ENCODE assay signal across 9 cellular contexts in the genomic region with DNA sequence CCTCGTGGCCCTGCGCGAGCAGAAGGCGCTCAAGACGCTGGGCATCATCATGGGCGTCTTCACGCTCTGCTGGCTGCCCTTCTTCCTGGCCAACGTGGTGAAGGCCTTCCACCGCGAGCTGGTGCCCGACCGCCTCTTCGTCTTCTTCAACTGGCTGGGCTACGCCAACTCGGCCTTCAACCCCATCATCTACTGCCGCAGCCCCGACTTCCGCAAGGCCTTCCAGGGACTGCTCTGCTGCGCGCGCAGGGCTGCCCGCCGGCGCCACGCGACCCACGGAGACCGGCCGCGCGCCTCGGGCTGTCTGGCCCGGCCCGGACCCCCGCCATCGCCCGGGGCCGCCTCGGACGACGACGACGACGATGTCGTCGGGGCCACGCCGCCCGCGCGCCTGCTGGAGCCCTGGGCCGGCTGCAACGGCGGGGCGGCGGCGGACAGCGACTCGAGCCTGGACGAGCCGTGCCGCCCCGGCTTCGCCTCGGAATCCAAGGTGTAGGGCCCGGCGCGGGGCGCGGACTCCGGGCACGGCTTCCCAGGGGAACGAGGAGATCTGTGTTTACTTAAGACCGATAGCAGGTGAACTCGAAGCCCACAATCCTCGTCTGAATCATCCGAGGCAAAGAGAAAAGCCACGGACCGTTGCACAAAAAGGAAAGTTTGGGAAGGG. TPM values are rescaled to one million over a fixed set of nuclear protein-coding genes. Genes with fewer than 3 reads are reported as not detected.
DNase-seq lines count a peak whose midpoint lies in the region; ATAC-seq and TF ChIP-seq lines count a peak whose summit lies in the region.
"Had no signal": no experiment of that assay in that cellular context is flagged by ENCODE, and none has a peak within 500 bp of the region (broad histone marks: within the 10 kb centered on the region; RNA-seq: fewer than 3 reads in every experiment).

No MANE protein-coding gene starts in this region.

- H3K27ac ChIP-seq in colonic mucosa (no peak overlapping the region), muscle layer of colon (ENCODE audit: low read depth, low read length) (no peak overlapping the region)
- H3K27ac ChIP-seq: KMS-11 had no signal

- H3K4me1 ChIP-seq in colonic mucosa (no peaks in the 10 kb centered on the region), muscle layer of colon (ENCODE audit: insufficient read depth, low read length) (no peaks in the 10 kb centered on the region)

- H3K9me3 ChIP-seq in colonic mucosa: no peaks in the 10 kb centered on the region
- H3K9me3 ChIP-seq in muscle layer of colon (ENCODE audit: low read length): no peaks in the 10 kb centered on the region

- H3K9ac ChIP-seq in colonic mucosa (ENCODE audit: low read depth in 2 of 2, low read length in 2 of 2) (peak overlapping the region in 1 of 2 donors; percentile 56), muscle layer of colon (ENCODE audit: low read length) (no peak overlapping the region)
- H3K9ac ChIP-seq: KMS-11 had no signal

- TF ChIP-seq CTCF in GM12865 (IDR thresholded peaks at IDR 0.05; ENCODE audit: insufficient read depth, low read depth, low read length, missing control alignments) (no peak), colonic mucosa (IDR thresholded peaks at IDR 0.05) (no peak)

- DNase-seq in GM12865 (ENCODE audit: low read depth) (peak; percentile 38), NCI-H69 (lab: John Stamatoyannopoulos, UW) (peak; percentile 69), colonic mucosa (peak; percentile 40), COLO829 (ENCODE audit: low spot score) (no peak), inferior parietal cortex (ENCODE audit: extremely low spot score) (no peak)

- ATAC-seq in HG02970 (IDR thresholded peaks at IDR 0.05; ENCODE audit: low FRiP score, unreplicated experiment) (no peak), HG03108 (IDR thresholded peaks at IDR 0.05; ENCODE audit: unreplicated experiment) (no peak)

- intact Hi-C loops in colonic mucosa (cut with DNase I): no loop called here

- H3K36me3 ChIP-seq in colonic mucosa (no peaks in the 10 kb centered on the region), muscle layer of colon (ENCODE audit: insufficient read depth, low read length) (no peaks in the 10 kb centered on the region)

- H3K4me3 ChIP-seq in GM12865 (ENCODE audit: low read depth, low read length) (peak overlapping the region; percentile 28), colonic mucosa (peak overlapping the region; percentile 20), muscle layer of colon (ENCODE audit: low read depth in 1 of 2, low read length in 2 of 2) (peak overlapping the region; percentile 42 to 45)

- peaks cover 34% of the 10 kb centered on the region for H3K27me3 ChIP-seq in colonic mucosa
- H3K27me3 ChIP-seq in muscle layer of colon (ENCODE audit: control insufficient read depth in 1 of 2, insufficient read depth in 2 of 2, low read length in 2 of 2): peaks cover 0 to 25% of the 10 kb centered on the region in 2 donors

RNA-seq across cellular contexts. Expression of gene ADRB1, which starts 1.5 kb away (rescaled TPM):
- under 1 TPM; 0.59 to 0.85 TPM for total RNA-seq in colonic mucosa

Comparison
In these comparisons a context has a peak if more than half of its experiments do, and no peak if none do; other contexts are left out.
1. DNase-seq: peak in GM12865 (single experiment), NCI-H69 (single experiment) and colonic mucosa (single experiment); none in COLO829 (single experiment) and inferior parietal cortex (single experiment).
2. Peak in every context shown above with its lines, with median percentiles within 50 percentile points of each other: H3K4me3 ChIP-seq.